In genomic region chr1:35192853-35193664, GRCh38 we compare ENCODE assay signal across 8 cellular contexts. TPM values are rescaled to one million over a fixed set of nuclear protein-coding genes. Genes with fewer than 3 reads are reported as not detected.
A peak's percentile ranks its signal among the peaks of the same experiment; 100 is the strongest.
DNase-seq lines count a peak whose midpoint lies in the region; ATAC-seq and TF ChIP-seq lines count a peak whose summit lies in the region.

A gene with protein sequence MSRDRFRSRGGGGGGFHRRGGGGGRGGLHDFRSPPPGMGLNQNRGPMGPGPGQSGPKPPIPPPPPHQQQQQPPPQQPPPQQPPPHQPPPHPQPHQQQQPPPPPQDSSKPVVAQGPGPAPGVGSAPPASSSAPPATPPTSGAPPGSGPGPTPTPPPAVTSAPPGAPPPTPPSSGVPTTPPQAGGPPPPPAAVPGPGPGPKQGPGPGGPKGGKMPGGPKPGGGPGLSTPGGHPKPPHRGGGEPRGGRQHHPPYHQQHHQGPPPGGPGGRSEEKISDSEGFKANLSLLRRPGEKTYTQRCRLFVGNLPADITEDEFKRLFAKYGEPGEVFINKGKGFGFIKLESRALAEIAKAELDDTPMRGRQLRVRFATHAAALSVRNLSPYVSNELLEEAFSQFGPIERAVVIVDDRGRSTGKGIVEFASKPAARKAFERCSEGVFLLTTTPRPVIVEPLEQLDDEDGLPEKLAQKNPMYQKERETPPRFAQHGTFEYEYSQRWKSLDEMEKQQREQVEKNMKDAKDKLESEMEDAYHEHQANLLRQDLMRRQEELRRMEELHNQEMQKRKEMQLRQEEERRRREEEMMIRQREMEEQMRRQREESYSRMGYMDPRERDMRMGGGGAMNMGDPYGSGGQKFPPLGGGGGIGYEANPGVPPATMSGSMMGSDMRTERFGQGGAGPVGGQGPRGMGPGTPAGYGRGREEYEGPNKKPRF (minus strand): TSS chr1:35193145. CDS start chr1:35193049, 96 bp downstream.

- no peak for TF ChIP-seq CTCF in epithelial cell of esophagus (IDR thresholded peaks at IDR 0.05; ENCODE audit: insufficient read depth, low read depth, low read length, missing control alignments)

- no peaks in the 10 kb centered on the region for H3K9me3 ChIP-seq in mononuclear cell (ENCODE audit: low read depth, low read length)

- peak within 1 kb of the TSS; percentile 97 to 99 (median 98) for H3K4me3 Mint-ChIP-seq in IgD-negative memory B cell

- ATAC-seq in GM21529 (IDR thresholded peaks at IDR 0.05; ENCODE audit: unreplicated experiment): peak; percentile 95

- H3K4me3 ChIP-seq in epithelial cell of esophagus (ENCODE audit: low read length) (peak within 1 kb of the TSS; percentile 96), mononuclear cell (ENCODE audit: low read length) (peak within 1 kb of the TSS; percentile 99)

- peaks cover 43% of the 10 kb centered on the region for H3K4me1 ChIP-seq in mononuclear cell (ENCODE audit: insufficient read depth, low read length)

- no peaks in the 10 kb centered on the region for H3K27me3 Mint-ChIP-seq in IgD-negative memory B cell

- H3K27ac Mint-ChIP-seq in IgD-negative memory B cell: peak within 1 kb of the TSS; percentile 94 to 100 (median 98)

- DNase-seq in DMS114 treated with DMSO at 0.1 percent for 48 hours (lab: John Stamatoyannopoulos, UW; ENCODE audit: unreplicated experiment): peak; percentile 99
- DNase-seq in OCI-M2 (lab: John Stamatoyannopoulos, UW; ENCODE audit: unreplicated experiment): peak; percentile 83
- peak; percentile 99 for DNase-seq in activated T-cell treated with anti-CD3 and anti-CD28 coated beads for 4 hours
- DNase-seq in epithelial cell of esophagus (ENCODE audit: low read depth): peak; percentile 99
- peak; percentile 88 to 93 for DNase-seq in stimulated activated CD8-positive, alpha-beta memory T cell treated with anti-CD3 and anti-CD28 coated beads, Interleukin-4, amount 100 ng/mL, for 1 hour (ENCODE audit: low read depth in 2 of 2, low spot score in 1 of 2)

- H3K27me3 ChIP-seq in mononuclear cell (ENCODE audit: insufficient read depth, low read length): no peaks in the 10 kb centered on the region

- peaks cover 12% of the 10 kb centered on the region for H3K36me3 Mint-ChIP-seq in IgD-negative memory B cell

- H3K4me1 Mint-ChIP-seq in IgD-negative memory B cell: peaks cover 26 to 29% (median 27%) of the 10 kb centered on the region in 3 donors

- H3K9me3 Mint-ChIP-seq in IgD-negative memory B cell: no peaks in the 10 kb centered on the region

RNA-seq across cellular contexts. Expression of the gene that starts here (rescaled TPM):
- 165 TPM for polyA plus RNA-seq in IgD-negative memory B cell
- 510 TPM for total RNA-seq in mononuclear cell

Comparison
In these comparisons a context has a peak if more than half of its experiments do, and no peak if none do; other contexts are left out.
1. Peak in every context shown above with its lines: DNase-seq, ATAC-seq and H3K4me3 ChIP-seq.